In genomic region chr7:3455826-3456444, GRCh38 we compare ENCODE assay signal across 29 cellular contexts.
DNase-seq lines count a peak whose midpoint lies in the region; ATAC-seq, FAIRE-seq and TF ChIP-seq lines count a peak whose summit lies in the region.
"Had no signal": no experiment of that assay in that cellular context is flagged by ENCODE, and none has a peak within 500 bp of the region (broad histone marks: within the 10 kb centered on the region; RNA-seq: fewer than 3 reads in every experiment).

No MANE protein-coding gene starts in this region.

- no peak overlapping the region for H3K9ac ChIP-seq in HepG2 (ENCODE audit: insufficient read depth, low read depth, low read length)
- H3K9ac ChIP-seq: KMS-11 had no signal

- no peaks in the 10 kb centered on the region for H3K79me2 ChIP-seq in HepG2 (ENCODE audit: insufficient read depth, low read length)

- H3K4me2 ChIP-seq in HepG2 (ENCODE audit: low read depth, low read length) = no peak overlapping the region
- H3K4me2 ChIP-seq: A549, KMS-11 had no signal

- peak; percentile 86 for FAIRE-seq in H54 (lab: Jason Lieb, UNC)
- FAIRE-seq in HepG2 (lab: Jason Lieb, UNC) = no peak
- FAIRE-seq: A549, HTR-8/SVneo, RCC 7860, TTC549 had no signal

- TF ChIP-seq POLR2A in H54 (IDR thresholded peaks at IDR 0.05; ENCODE audit: low read depth, low read length) (no peak), HepG2 (IDR thresholded peaks at IDR 0.05; ENCODE audit: insufficient read depth in 1 of 2, low read depth in 2 of 2, low read length in 2 of 2) (no peak)

- TF ChIP-seq EP300 in HepG2 (IDR thresholded peaks at IDR 0.05; ENCODE audit: low read depth in 2 of 2, low read length in 2 of 2) (no peak), HepG2 (CRISPR knock-in tag; IDR thresholded peaks at IDR 0.05; ENCODE audit: borderline replicate concordance) (no peak)

- in situ Hi-C loops in HepG2 (cut with HindIII; ENCODE audit: extremely low pct_ligation_motif_present, low pct_unique_long_range_greater_than_20kb) = no loop called here

- no peaks in the 10 kb centered on the region for H3K4me1 ChIP-seq in HepG2 (ENCODE audit: insufficient read depth, low read length)
- H3K4me1 ChIP-seq: A549, upper lobe of left lung had no signal

- WGBS in HepG2 (ENCODE audit: low lambda C conversion rate) = 86% methylated on average over 1 of the region's 1 CpG

- no peak for TF ChIP-seq CTCF in HepG2 (CRISPR knock-in tag; IDR thresholded peaks at IDR 0.05)

- intact Hi-C loops in HepG2 (cut with micrococcal nuclease; ENCODE audit: unreplicated experiment) = no loop called here

- TF ChIP-seq RAD21 in HepG2 (CRISPR knock-in tag; IDR thresholded peaks at IDR 0.05) = no peak

- DNase-seq in H54 (ENCODE audit: insufficient read length, low spot score) = no peak
- peak; percentile 70 for DNase-seq in astrocyte of the hippocampus (ENCODE audit: low read depth, low spot score)
- DNase-seq in fibroblast of gingiva (ENCODE audit: low read depth) = peak; percentile 18
- peak; percentile 55 for DNase-seq in non-pigmented ciliary epithelial cell (ENCODE audit: low read depth)
- DNase-seq in RPMI8226 = no peak
- DNase-seq in HepG2 (ENCODE audit: low spot score) = no peak
- DNase-seq in NCI-H2196 treated with DMSO at 0.1 percent for 48 hours (lab: John Stamatoyannopoulos, UW; ENCODE audit: unreplicated experiment) = no peak
- DNase-seq in NCI-H1092 treated with DMSO at 0.1 percent for 48 hours (lab: John Stamatoyannopoulos, UW) = no peak
- DNase-seq: activated CD4-positive, CD25-positive, alpha-beta regulatory T cell treated with anti-CD3 and anti-CD28 coated beads, Interleukin-2, amount 50 U/mL, for 72 hours; activated CD8-positive, alpha-beta T cell treated with anti-CD3 and anti-CD28 coated beads for 36 hours; activated effector memory CD4-positive, alpha-beta T cell treated with anti-CD3 and anti-CD28 coated beads, Interleukin-2, amount 50 U/mL, for 16 hours; activated T-cell treated with anti-CD3 and anti-CD28 coated beads for 4 hours; caudate nucleus; CD8-positive, alpha-beta memory T cell; dorsolateral prefrontal cortex; erythroblast; islet precursor cell; mucosa of descending colon; NCI-H146; NCI-H2171; NCI-H526 treated with DMSO at 0.1 percent for 48 hours; nephron progenitor cell; posterior cingulate gyrus; upper lobe of left lung had no signal

- no peak overlapping the region for H2AFZ ChIP-seq in HepG2 (ENCODE audit: low read length)

- no peaks in the 10 kb centered on the region for H3K9me3 ChIP-seq in HepG2 (ENCODE audit: low read length)
- H3K9me3 ChIP-seq: A549, mucosa of descending colon, upper lobe of left lung had no signal

- no peak overlapping the region for H3K27ac ChIP-seq in HepG2 (ENCODE audit: extremely low read length, insufficient read depth, low read length)
- H3K27ac ChIP-seq: A549, dorsolateral prefrontal cortex, KMS-11, upper lobe of left lung had no signal

- no peaks in the 10 kb centered on the region for H4K20me1 ChIP-seq in HepG2 (ENCODE audit: insufficient read depth, low read length)

- no peak for ATAC-seq in HepG2
- ATAC-seq: A549; activated CD8-positive, alpha-beta T cell treated with anti-CD3 and anti-CD28 coated beads for 36 hours; mucosa of descending colon had no signal

- POLR2A ChIA-PET in HepG2 (lab: Yijun Ruan, JAX) = no interaction called here

- BruUV-seq in HepG2 (replicated peaks; lab: Mats Ljungman, UMichigan) = no TSS peak

- CTCF ChIA-PET in HepG2 (lab: Yijun Ruan, JAX; ENCODE audit: low intra/inter-chr PET ratio, low total read pairs) = no interaction called here

- no peaks in the 10 kb centered on the region for H3K27me3 ChIP-seq in HepG2 (ENCODE audit: control insufficient read depth in 1 of 2, insufficient read depth in 2 of 2, low read length in 2 of 2)
- H3K27me3 ChIP-seq: upper lobe of left lung had no signal

- no peak overlapping the region for H3K4me3 ChIP-seq in HepG2 (replicated peaks in 1 of 3; ENCODE audit: insufficient read depth in 1 of 3, low read depth in 2 of 3, low read length in 3 of 3)
- H3K4me3 ChIP-seq: A549, dorsolateral prefrontal cortex, mucosa of descending colon, upper lobe of left lung had no signal

- no peaks in the 10 kb centered on the region for H3K36me3 ChIP-seq in HepG2 (replicated peaks in 1 of 2; ENCODE audit: control insufficient read depth in 1 of 2, insufficient read depth in 2 of 2, low read length in 2 of 2)
- H3K36me3 ChIP-seq: upper lobe of left lung had no signal

TF ChIP-seq in HepG2, 621 proteins besides CTCF, POLR2A, EP300 and RAD21:
- TF ChIP-seq ZNF362 (CRISPR knock-in tag; IDR thresholded peaks at IDR 0.05; ENCODE audit: borderline replicate concordance) (no peak), FOXO4 (CRISPR knock-in tag; conservative IDR thresholded peaks at IDR 0.05) (no peak), NR3C1 (CRISPR knock-in tag; IDR thresholded peaks at IDR 0.05) (no peak)

Comparison
In these comparisons a context has a peak if more than half of its experiments do, and no peak if none do; other contexts are left out.
1. DNase-seq: peak in astrocyte of the hippocampus (single experiment), fibroblast of gingiva (single experiment) and non-pigmented ciliary epithelial cell (single experiment); none in H54 (single experiment), RPMI8226 (single experiment), HepG2 (single experiment), NCI-H2196 treated with DMSO at 0.1 percent for 48 hours (single experiment) and NCI-H1092 treated with DMSO at 0.1 percent for 48 hours (single experiment).